ENCODE assay signal across 12 cellular contexts in the genomic region with DNA sequence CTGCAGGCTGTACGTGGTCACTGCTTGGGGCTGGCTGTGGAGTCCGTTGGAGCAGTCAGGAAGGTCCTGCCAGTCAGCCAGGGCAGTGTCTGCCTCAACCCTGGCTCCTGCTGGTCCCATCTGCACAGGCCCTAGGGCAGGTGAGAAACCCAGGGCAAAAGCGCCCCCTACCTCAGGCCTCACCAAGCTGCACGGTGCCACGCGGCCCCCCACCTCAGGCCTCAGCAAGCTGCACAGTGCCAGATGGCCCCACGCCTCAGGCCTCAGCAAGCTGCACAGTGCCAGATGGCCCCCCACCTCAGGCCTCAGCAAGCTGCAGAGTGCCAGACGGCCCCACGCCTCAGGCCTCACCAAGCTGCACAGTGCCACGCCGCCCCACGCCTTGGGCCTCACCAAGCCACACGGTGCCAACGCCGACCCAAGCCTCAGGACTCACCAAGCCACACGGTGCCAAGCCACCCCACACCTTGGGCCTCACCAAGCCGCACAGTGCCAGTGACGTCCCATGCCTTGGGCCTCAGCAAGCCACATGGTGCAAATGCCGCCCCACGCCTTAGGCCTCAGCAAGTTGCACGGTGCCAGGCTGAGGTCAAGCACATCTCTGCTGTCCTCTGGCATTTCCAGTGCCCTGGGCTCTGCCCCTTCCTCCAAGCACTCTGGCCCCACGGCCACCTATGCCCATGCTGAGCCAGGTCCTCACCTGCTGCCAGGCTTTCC. TPM values are rescaled to one million over a fixed set of nuclear protein-coding genes. Genes with fewer than 3 reads are reported as not detected.
DNase-seq lines count a peak whose midpoint lies in the region; ATAC-seq and TF ChIP-seq lines count a peak whose summit lies in the region.
"Had no signal": no experiment of that assay in that cellular context is flagged by ENCODE, and none has a peak within 500 bp of the region (broad histone marks: within the 10 kb centered on the region; RNA-seq: fewer than 3 reads in every experiment).

No MANE protein-coding gene starts in this region.

- no peaks in the 10 kb centered on the region for H3K36me3 ChIP-seq in BLaER1 treated with 17β-estradiol and CSF1 and Interleukin-3, amounts not matched to agents 10 nM and 100 nM
- peaks cover 0 to 79% (median 72%) of the 10 kb centered on the region in 9 donors for H3K36me3 ChIP-seq in heart left ventricle
- H3K36me3 ChIP-seq: cardiac muscle cell had no signal

- H3K4me3 Mint-ChIP-seq in activated B cell treated with CpG ODN at 0.5 μM for 24 hours, result no peak overlapping the region

- H3K27me3 Mint-ChIP-seq in activated B cell treated with CpG ODN at 0.5 μM for 24 hours, result no peaks in the 10 kb centered on the region
- H3K27me3 Mint-ChIP-seq: IgD-negative memory B cell had no signal

- H4K20me1 ChIP-seq in BLaER1 treated with 17β-estradiol and CSF1 and Interleukin-3, amounts not matched to agents 10 nM and 100 nM, result peaks cover 0 to 94% (median 91%) of the 10 kb centered on the region in 11 experiments; a peak in 20 of 22 replicates

- H3K4me1 ChIP-seq in BLaER1 treated with 17β-estradiol and CSF1 and Interleukin-3, amounts not matched to agents 10 nM and 100 nM, result peaks cover 53 to 100% (median 99%) of the 10 kb centered on the region in 10 experiments
- peaks cover 11 to 89% (median 74%) of the 10 kb centered on the region in 12 donors for H3K4me1 ChIP-seq in heart left ventricle
- H3K4me1 ChIP-seq: Caco-2 had no signal

- H3K9me3 ChIP-seq in BLaER1 treated with 17β-estradiol and CSF1 and Interleukin-3, amounts not matched to agents 10 nM and 100 nM (replicated peaks in 1 of 11), result no peaks in the 10 kb centered on the region
- no peaks in the 10 kb centered on the region for H3K9me3 ChIP-seq in heart left ventricle
- H3K9me3 ChIP-seq: Caco-2 had no signal

- H3K4me3 ChIP-seq in BLaER1 treated with 17β-estradiol and CSF1 and Interleukin-3, amounts not matched to agents 10 nM and 100 nM, result 0 out of 20 replicates have a peak overlapping the region, but pooled peaks of 1 of the 10 experiments have one; percentile 2
- H3K4me3 ChIP-seq in heart left ventricle, result peak overlapping the region in 7 of 12 donors; percentile 68 to 93 (median 89)
- H3K4me3 ChIP-seq: cardiac muscle cell had no signal

- POLR2A ChIA-PET in activated B cell treated with CpG ODN at 0.5 μM for 24 hours (lab: Charles Lee), result interaction anchor here (0.6 to 1.9 kb wide), 3 partner anchors 114 to 176 kb away, joined by 5 to 7 read pairs (median 5); partner anchors contain the start of gene UQCC4

- 57 to 68% (median 65%) methylated on average over 19 to 22 of the region's 22 CpGs for WGBS in heart left ventricle, 4 donors

- CTCF ChIA-PET in activated B cell treated with CpG ODN at 0.5 μM for 24 hours (lab: Charles Lee), result interaction anchor here (0.7 to 2.1 kb wide), 6 partner anchors 109 to 197 kb away, joined by 3 to 14 read pairs (median 4); no protein-coding TSS in a partner anchor

- peaks cover 71 to 91% (median 86%) of the 10 kb centered on the region in 11 experiments for H3K27me3 ChIP-seq in BLaER1 treated with 17β-estradiol and CSF1 and Interleukin-3, amounts not matched to agents 10 nM and 100 nM
- peaks cover 0 to 12% (median 0%) of the 10 kb centered on the region in 9 donors for H3K27me3 ChIP-seq in heart left ventricle
- H3K27me3 ChIP-seq: cardiac muscle cell had no signal

- DNase-seq in HK-2 (ENCODE audit: unreplicated experiment) (peak; percentile 7), activated B cell treated with CpG ODN at 0.5 μM for 24 hours (no peak), heart left ventricle (peak in 2 of 5 donors; percentile 50 to 64), NCI-H510A (lab: John Stamatoyannopoulos, UW) (no peak), NCI-H1048 (lab: John Stamatoyannopoulos, UW) (no peak)
- no peak for DNase-seq in NK-92 treated with Interleukin-12 subunit alpha and Interleukin-12 subunit beta, amount 100 ng/mL, for 24 hours (lab: John Stamatoyannopoulos, UW)

- peak overlapping the region; percentile 72 to 98 (median 90); a peak in 21 of 22 replicates for H3K4me2 ChIP-seq in BLaER1 treated with 17β-estradiol and CSF1 and Interleukin-3, amounts not matched to agents 10 nM and 100 nM

- H3K4me1 Mint-ChIP-seq in activated B cell treated with CpG ODN at 0.5 μM for 24 hours, result peaks cover 26% of the 10 kb centered on the region

- intact Hi-C loops in activated B cell treated with CpG ODN at 0.5 μM for 24 hours (cut with micrococcal nuclease) (loop anchor here (1.0 to 2.0 kb wide), 2 partner anchors 110 to 176 kb away; no protein-coding TSS in a partner anchor), heart left ventricle (cut with DNase I) (loop anchor here in 1 of 10 donors (5.0 kb wide), 1 partner anchor 73 kb away; the partner anchor contains the start of genes CRAMP1 and IFT140)

- H3K9me3 Mint-ChIP-seq in activated B cell treated with CpG ODN at 0.5 μM for 24 hours, result no peaks in the 10 kb centered on the region
- H3K9me3 Mint-ChIP-seq: IgD-negative memory B cell had no signal

- H3K36me3 Mint-ChIP-seq in activated B cell treated with CpG ODN at 0.5 μM for 24 hours (ENCODE audit: low read depth), result no peaks in the 10 kb centered on the region
- H3K36me3 Mint-ChIP-seq: IgD-negative memory B cell had no signal

- H3K9ac ChIP-seq in BLaER1 treated with 17β-estradiol and CSF1 and Interleukin-3, amounts not matched to agents 10 nM and 100 nM, result 0 out of 22 replicates have a peak overlapping the region, but pooled peaks of 1 of the 11 experiments have one; percentile 48

- no peak overlapping the region for H3K27ac Mint-ChIP-seq in activated B cell treated with CpG ODN at 0.5 μM for 24 hours

- TF ChIP-seq CTCF in activated B cell treated with CpG ODN at 0.5 μM for 24 hours (IDR thresholded peaks at IDR 0.05) (no peak), heart left ventricle (IDR thresholded peaks at IDR 0.05) (peak in 3 of 12 donors; percentile 10 to 34 (median 11))

- no peak for TF ChIP-seq POLR2A in heart left ventricle (IDR thresholded peaks at IDR 0.05)

- H3K27ac ChIP-seq in BLaER1 treated with 17β-estradiol and CSF1 and Interleukin-3, amounts not matched to agents 10 nM and 100 nM, result no peak overlapping the region
- H3K27ac ChIP-seq in heart left ventricle, result peak overlapping the region in 7 of 12 donors; percentile 92 to 99 (median 95)
- H3K27ac ChIP-seq: cardiac muscle cell had no signal

- ATAC-seq in activated B cell treated with CpG ODN at 0.5 μM for 24 hours (ENCODE audit: low read depth) (peak; percentile 67), heart left ventricle (peak in 1 of 4 donors; percentile 14), HG03045 (IDR thresholded peaks at IDR 0.05; ENCODE audit: unreplicated experiment) (no peak)

RNA-seq across cellular contexts. Expression of gene TMEM204, which starts 5.5 kb away (rescaled TPM):
- total RNA-seq in activated B cell treated with CpG ODN at 0.5 μM for 24 hours (0.18 TPM in 1 of 2 replicates, not detected in the other), heart left ventricle (10 to 100 TPM; 14.0 to 64.2 (median 19.5) TPM)
- polyA plus RNA-seq in heart left ventricle, result 10 to 100 TPM; 29.0 to 37.4 TPM
- total RNA-seq: Caco-2 had no signal

RNA-seq across cellular contexts. Expression of gene TELO2, which starts 45.8 kb away (rescaled TPM):
- total RNA-seq in activated B cell treated with CpG ODN at 0.5 μM for 24 hours (72.9 and 78.8 TPM in 2 replicates), heart left ventricle (10 to 100 TPM; 11.8 to 29.6 (median 16.7) TPM)
- 10 to 100 TPM; 22.7 to 27.0 TPM for polyA plus RNA-seq in heart left ventricle

RNA-seq across cellular contexts. Expression of gene PTX4, which starts 50.2 kb away (rescaled TPM):
- total RNA-seq in activated B cell treated with CpG ODN at 0.5 μM for 24 hours (not detected in 2 replicates), heart left ventricle (under 1 TPM in 2 of 9 donors, not detected in 7; 0.20 to 0.23 TPM)
- polyA plus RNA-seq in heart left ventricle, result under 1 TPM in 1 of 2 donors, not detected in 1; 0.04 TPM
- total RNA-seq: Caco-2, urinary bladder had no signal
- polyA plus RNA-seq: cardiac muscle cell, IgD-negative memory B cell had no signal

Comparison
In these comparisons a context has a peak if more than half of its experiments do, and no peak if none do; other contexts are left out.
1. H3K27ac ChIP-seq: peak in heart left ventricle (7 of 12); none in BLaER1 treated with 17β-estradiol and CSF1 and Interleukin-3, amounts not matched to agents 10 nM and 100 nM (0 of 11).
2. RNA of gene TMEM204, which starts 5.5 kb away (total RNA-seq): 14.0 to 64.2 TPM in heart left ventricle; 0.18 TPM in activated B cell treated with CpG ODN at 0.5 μM for 24 hours; every median in the first group is over 10 times any median in the second.